26 cellular contexts compared by ENCODE assay signal in genomic region chr21:36841866-36842265, GRCh38.
"Had no signal": no experiment of that assay in that cellular context is flagged by ENCODE, and none has a peak within 500 bp of the region (broad histone marks: within the 10 kb centered on the region; RNA-seq: fewer than 3 reads in every experiment).

No MANE protein-coding gene starts in this region.

- ATAC-seq: activated CD4-positive, CD25-positive, alpha-beta regulatory T cell treated with anti-CD3 and anti-CD28 coated beads, Interleukin-2, amount 50 U/mL, for 24 hours; activated CD8-positive, alpha-beta T cell treated with anti-CD3 and anti-CD28 coated beads for 36 hours; effector memory CD8-positive, alpha-beta T cell; heart right ventricle; left colon; sciatic nerve had no signal

- H3K36me3 ChIP-seq: brain microvascular endothelial cell, esophagus squamous epithelium, heart right ventricle, thoracic aorta, vagina had no signal

- H3K4me1 Mint-ChIP-seq: activated naive CD4-positive, alpha-beta T cell treated with anti-CD3 and anti-CD28 coated beads, Interleukin-2, amount 50 U/mL, for 24 hours had no signal

- H3K4me1 ChIP-seq: vagina had no signal

- H3K27me3 ChIP-seq: brain microvascular endothelial cell, dorsolateral prefrontal cortex, esophagus squamous epithelium, heart right ventricle, vagina had no signal

- H3K4me3 ChIP-seq: dorsolateral prefrontal cortex, esophagus squamous epithelium, heart right ventricle, thoracic aorta, vagina had no signal

- FAIRE-seq: colon, endothelial cell of umbilical vein, keratinocyte, small intestine had no signal

- H3K27ac Mint-ChIP-seq: activated CD4-positive, alpha-beta T cell treated with anti-CD3 and anti-CD28 coated beads, Interleukin-2, amount 10 ng/mL, durations not matched to agents 7 days and 5 days; activated CD8-positive, alpha-beta T cell treated with anti-CD3 and anti-CD28 coated beads for 36 hours; activated naive CD4-positive, alpha-beta T cell treated with anti-CD3 and anti-CD28 coated beads, Interleukin-2, amount 50 U/mL, for 24 hours; activated T-helper 1 cell treated with anti-CD3 and anti-CD28 coated beads, Interleukin-12 subunit alpha, Interleukin-12 subunit beta, Interleukin-2, Interleukin-4 antibody, amounts not matched to agents 30 ng/mL and 10 ng/mL and 1 ng/mL, durations not matched to agents 14 hours and 24 hours and 36 hours; effector memory CD8-positive, alpha-beta T cell; type B pancreatic cell had no signal

- DNase-seq: activated CD4-positive, alpha-beta T cell treated with anti-CD3 and anti-CD28 coated beads, Interleukin-2, amount 10 ng/mL, durations not matched to agents 7 days and 5 days; activated CD8-positive, alpha-beta T cell treated with anti-CD3 and anti-CD28 coated beads for 36 hours; activated gamma-delta T cell; aorta; brain microvascular endothelial cell; dorsolateral prefrontal cortex; effector memory CD8-positive, alpha-beta T cell; esophagus squamous epithelium; heart right ventricle; left colon; mesenchymal stem cell; small intestine; stimulated activated naive CD4-positive, alpha-beta T cell treated with Interleukin-2 at 50 U/mL for 16 hours had no signal

- H3K4me3 Mint-ChIP-seq: activated CD4-positive, alpha-beta T cell treated with anti-CD3 and anti-CD28 coated beads, Interleukin-2, amount 10 ng/mL, durations not matched to agents 7 days and 5 days; activated CD8-positive, alpha-beta T cell treated with anti-CD3 and anti-CD28 coated beads for 36 hours; activated naive CD4-positive, alpha-beta T cell treated with anti-CD3 and anti-CD28 coated beads, Interleukin-2, amount 50 U/mL, for 24 hours; activated T-helper 1 cell treated with anti-CD3 and anti-CD28 coated beads, Interleukin-12 subunit alpha, Interleukin-12 subunit beta, Interleukin-2, Interleukin-4 antibody, amounts not matched to agents 30 ng/mL and 10 ng/mL and 1 ng/mL, durations not matched to agents 14 hours and 24 hours and 36 hours; central memory CD8-positive, alpha-beta T cell; effector memory CD8-positive, alpha-beta T cell; nephron; type B pancreatic cell had no signal

- H3K27ac ChIP-seq: brain microvascular endothelial cell, dorsolateral prefrontal cortex, esophagus squamous epithelium, heart right ventricle, thoracic aorta, vagina, VCaP had no signal

- H3K9me3 Mint-ChIP-seq: activated CD8-positive, alpha-beta T cell treated with anti-CD3 and anti-CD28 coated beads for 36 hours; activated naive CD4-positive, alpha-beta T cell treated with anti-CD3 and anti-CD28 coated beads, Interleukin-2, amount 50 U/mL, for 24 hours; activated T-helper 1 cell treated with anti-CD3 and anti-CD28 coated beads, Interleukin-12 subunit alpha, Interleukin-12 subunit beta, Interleukin-2, Interleukin-4 antibody, amounts not matched to agents 30 ng/mL and 10 ng/mL and 1 ng/mL, durations not matched to agents 14 hours and 24 hours and 36 hours; central memory CD8-positive, alpha-beta T cell; effector memory CD8-positive, alpha-beta T cell; nephron had no signal

- H3K27me3 Mint-ChIP-seq: activated CD4-positive, alpha-beta T cell treated with anti-CD3 and anti-CD28 coated beads, Interleukin-2, amount 10 ng/mL, durations not matched to agents 7 days and 5 days; activated CD8-positive, alpha-beta T cell treated with anti-CD3 and anti-CD28 coated beads for 36 hours; activated naive CD4-positive, alpha-beta T cell treated with anti-CD3 and anti-CD28 coated beads, Interleukin-2, amount 50 U/mL, for 24 hours; central memory CD8-positive, alpha-beta T cell; effector memory CD8-positive, alpha-beta T cell; type B pancreatic cell had no signal

- H3K9me3 ChIP-seq: esophagus squamous epithelium, heart right ventricle, thoracic aorta, vagina had no signal
